9 cellular contexts compared by ENCODE assay signal in the genomic region with DNA sequence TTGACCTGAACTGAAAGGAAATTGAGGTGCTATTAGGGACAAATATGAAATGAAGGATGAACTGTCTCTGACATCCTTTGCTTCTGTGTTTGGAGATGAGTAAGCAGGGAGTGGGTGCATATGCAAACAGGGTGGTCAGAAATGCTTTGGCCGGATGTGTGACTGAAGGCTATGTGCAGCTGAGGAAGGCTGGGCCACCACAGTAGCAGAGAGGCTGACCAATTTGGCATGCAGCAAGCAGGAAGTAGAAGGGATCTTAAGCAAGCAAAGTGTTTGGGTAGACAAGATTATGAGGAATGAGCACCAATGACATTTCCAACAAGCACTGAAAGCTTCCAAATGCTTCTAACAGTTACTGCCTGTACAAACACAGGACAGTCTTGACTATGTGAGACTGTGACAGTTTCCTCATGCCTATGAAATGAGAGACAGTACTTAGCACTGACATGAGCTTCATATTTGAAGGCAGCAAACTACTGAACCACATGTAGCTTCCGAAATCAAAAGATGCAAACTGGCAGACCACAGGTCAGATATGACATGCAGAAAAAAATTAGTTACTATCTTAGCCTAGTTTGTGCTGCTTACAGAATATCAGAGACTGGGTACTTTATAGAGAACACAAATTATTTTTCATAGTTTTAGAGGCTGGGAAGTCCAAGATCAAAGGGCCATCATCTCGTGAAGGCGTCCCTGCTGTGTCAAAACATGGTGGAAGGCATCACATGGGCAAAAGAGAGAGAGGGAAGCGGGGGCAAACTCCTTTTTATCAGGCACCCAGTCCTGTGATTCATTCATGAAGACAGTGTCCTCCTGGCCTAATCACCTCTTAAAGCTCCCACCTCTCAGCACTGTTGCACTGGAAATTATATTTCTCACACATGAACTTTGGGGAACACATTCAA. TPM values are rescaled to one million over a fixed set of nuclear protein-coding genes. Genes with fewer than 3 reads are reported as not detected.
A peak's percentile ranks its signal among the peaks of the same experiment; 100 is the strongest.
DNase-seq lines count a peak whose midpoint lies in the region; ATAC-seq and TF ChIP-seq lines count a peak whose summit lies in the region.
"Had no signal": no experiment of that assay in that cellular context is flagged by ENCODE, and none has a peak within 500 bp of the region (broad histone marks: within the 10 kb centered on the region; RNA-seq: fewer than 3 reads in every experiment).

No MANE protein-coding gene starts in this region.

- peak overlapping the region; percentile 23 to 96 (median 74) for H3K4me3 Mint-ChIP-seq in naive thymus-derived CD8-positive, alpha-beta T cell

- peak; percentile 83 for ATAC-seq in GM18517 (IDR thresholded peaks at IDR 0.05; ENCODE audit: unreplicated experiment)
- peak; percentile 73 for ATAC-seq in HG02885 (IDR thresholded peaks at IDR 0.05; ENCODE audit: poor library complexity, unreplicated experiment)
- no peak for ATAC-seq in naive thymus-derived CD8-positive, alpha-beta T cell
- ATAC-seq: left lung had no signal

- peaks cover 62% of the 10 kb centered on the region for H3K79me2 ChIP-seq in OCI-LY3 (ENCODE audit: low read length)

- H3K9me3 ChIP-seq in OCI-LY3 (ENCODE audit: insufficient read depth, low read length): no peaks in the 10 kb centered on the region
- H3K9me3 ChIP-seq: left lung had no signal

- H4K20me1 ChIP-seq in OCI-LY3 (ENCODE audit: insufficient read depth, low read length): peaks cover 6% of the 10 kb centered on the region; the same call in 1 of the 2 replicates

- H3K4me2 ChIP-seq in OCI-LY3 (ENCODE audit: low read length): peak overlapping the region; percentile 98

- H3K36me3 Mint-ChIP-seq in naive thymus-derived CD8-positive, alpha-beta T cell: peaks cover 0 to 13% (median 12%) of the 10 kb centered on the region in 3 donors

- H3K36me3 ChIP-seq in OCI-LY3 (replicated peaks; ENCODE audit: low read depth, low read length): peaks cover 37% of the 10 kb centered on the region
- no peaks in the 10 kb centered on the region for H3K36me3 ChIP-seq in brain microvascular endothelial cell (replicated peaks)
- H3K36me3 ChIP-seq: left lung had no signal

- TF ChIP-seq CTCF in AG04449 (IDR thresholded peaks at IDR 0.05; ENCODE audit: insufficient read depth, low read length, missing control alignments) (no peak), OCI-LY3 (IDR thresholded peaks at IDR 0.05; ENCODE audit: low read depth, low read length) (no peak), brain microvascular endothelial cell (IDR thresholded peaks at IDR 0.05; ENCODE audit: low read depth, low read length, missing control alignments) (no peak)

- H3K4me1 ChIP-seq in OCI-LY3 (ENCODE audit: low read length): peaks cover 35% of the 10 kb centered on the region

- DNase-seq in AG04449 (ENCODE audit: low read depth, low spot score) (peak; percentile 77), brain microvascular endothelial cell (peak; percentile 92), DMS79 treated with DMSO at 0.1 percent for 48 hours (lab: John Stamatoyannopoulos, UW) (no peak), NCI-H82 (lab: John Stamatoyannopoulos, UW) (no peak)
- DNase-seq in naive thymus-derived CD8-positive, alpha-beta T cell: peak in 2 of 10 donors; percentile 11 to 26

- H3K27ac Mint-ChIP-seq in naive thymus-derived CD8-positive, alpha-beta T cell: peak overlapping the region; percentile 69 to 94 (median 82)

- peaks cover 29 to 56% (median 53%) of the 10 kb centered on the region in 4 donors for H3K4me1 Mint-ChIP-seq in naive thymus-derived CD8-positive, alpha-beta T cell

- no peaks in the 10 kb centered on the region for H3K9me3 Mint-ChIP-seq in naive thymus-derived CD8-positive, alpha-beta T cell

- in situ Hi-C loops in brain microvascular endothelial cell (cut with HindIII; ENCODE audit: low pct_ligation_motif_present, low sequenced_read_pairs): no loop called here

- no peaks in the 10 kb centered on the region for H3K27me3 Mint-ChIP-seq in naive thymus-derived CD8-positive, alpha-beta T cell

- H2AFZ ChIP-seq in OCI-LY3 (ENCODE audit: low read depth, low read length): no peak overlapping the region

- CTCF ChIA-PET in AG04449 (lab: Yijun Ruan, JAX): interaction anchor here (0.9 kb wide), 1 partner anchor 9 kb away, joined by 3 read pairs; no protein-coding TSS in a partner anchor

- POLR2A ChIA-PET in AG04449 (lab: Yijun Ruan, JAX): interaction anchor here (0.8 to 1.3 kb wide), 3 partner anchors 14 to 130 kb away, joined by 3 to 9 read pairs (median 4); a partner anchor contains a TSS
- POLR2A ChIA-PET in naive thymus-derived CD8-positive, alpha-beta T cell (lab: Charles Lee): interaction anchor here (0.7 to 4.7 kb wide), 3 partner anchors 10 to 131 kb away, joined by 3 to 27 read pairs (median 4); a partner anchor contains a TSS

- H3K27ac ChIP-seq in OCI-LY3 (ENCODE audit: low read length) (peak overlapping the region; percentile 77), brain microvascular endothelial cell (peak overlapping the region; percentile 39)

- H3K9ac ChIP-seq in OCI-LY3 (ENCODE audit: low read length): peak overlapping the region; percentile 26; the same call in 1 of the 2 replicates

- H3K4me3 ChIP-seq in AG04449 (ENCODE audit: low read depth, low read length) (no peak overlapping the region; the same call in 1 of the 2 replicates), OCI-LY3 (ENCODE audit: low read length) (peak overlapping the region; percentile 87), brain microvascular endothelial cell (ENCODE audit: low read depth, low read length) (no peak overlapping the region)
- H3K4me3 ChIP-seq: left lung had no signal

- no peaks in the 10 kb centered on the region for H3K27me3 ChIP-seq in OCI-LY3 (ENCODE audit: low read depth, low read length)
- H3K27me3 ChIP-seq in brain microvascular endothelial cell (replicated peaks): no peaks in the 10 kb centered on the region
- H3K27me3 ChIP-seq: left lung had no signal

RNA-seq across cellular contexts. Expression of a gene that starts 3.2 kb away (rescaled TPM):
- total RNA-seq in naive thymus-derived CD8-positive, alpha-beta T cell: 100 to 1,000 TPM; 228 to 231 TPM
- polyA plus RNA-seq in naive thymus-derived CD8-positive, alpha-beta T cell: 100 to 1,000 TPM; 390 to 476 (median 471) TPM

Comparison
In these comparisons a context has a peak if more than half of its experiments do, and no peak if none do; other contexts are left out.
1. DNase-seq: peak in AG04449 (single experiment) and brain microvascular endothelial cell (single experiment); none in DMS79 treated with DMSO at 0.1 percent for 48 hours (single experiment) and NCI-H82 (single experiment).
2. ATAC-seq: peak in GM18517 (single experiment) and HG02885 (single experiment); none in naive thymus-derived CD8-positive, alpha-beta T cell (0 of 2).